21 cellular contexts compared by ENCODE assay signal in genomic region chr9:3261484-3261883, GRCh38.
DNase-seq lines count a peak whose midpoint lies in the region; ATAC-seq, FAIRE-seq and TF ChIP-seq lines count a peak whose summit lies in the region.
"Had no signal": no experiment of that assay in that cellular context is flagged by ENCODE, and none has a peak within 500 bp of the region (broad histone marks: within the 10 kb centered on the region; RNA-seq: fewer than 3 reads in every experiment).

No MANE protein-coding gene starts in this region.

- H4K20me1 ChIP-seq in PC-3 (ENCODE audit: low read length) = no peaks in the 10 kb centered on the region
- H4K20me1 ChIP-seq: BLaER1 treated with 17β-estradiol and CSF1 and Interleukin-3, amounts not matched to agents 10 nM and 100 nM had no signal

- FAIRE-seq in GM18507 (lab: Jason Lieb, UNC) = peak; percentile 9
- FAIRE-seq: H54 had no signal

- no peaks in the 10 kb centered on the region for H3K9me3 Mint-ChIP-seq in nephron progenitor cell
- H3K9me3 Mint-ChIP-seq: CD4-positive, alpha-beta memory T cell had no signal

- no peak overlapping the region for H2AFZ ChIP-seq in PC-3 (ENCODE audit: low read length)

- no TSS peak for BruUV-seq in PC-3 (replicated peaks; lab: Mats Ljungman, UMichigan)

- POLR2A ChIA-PET in PC-3 (lab: Charles Lee; ENCODE audit: unreplicated experiment) = no interaction called here

- H3K36me3 Mint-ChIP-seq in nephron progenitor cell (ENCODE audit: low read depth) = peaks cover 34% of the 10 kb centered on the region

- CTCF ChIA-PET in PC-3 (lab: Charles Lee) = no interaction called here

- no peak overlapping the region for H3K4me3 ChIP-seq in PC-3 (ENCODE audit: low read length)
- H3K4me3 ChIP-seq in epithelial cell of esophagus (ENCODE audit: low read length) = no peak overlapping the region
- H3K4me3 ChIP-seq in Peyer's patch = no peak overlapping the region
- H3K4me3 ChIP-seq: BLaER1 treated with 17β-estradiol and CSF1 and Interleukin-3, amounts not matched to agents 10 nM and 100 nM had no signal

- H3K27me3 ChIP-seq in PC-3 (ENCODE audit: low read length) = no peaks in the 10 kb centered on the region
- H3K27me3 ChIP-seq in Peyer's patch = no peaks in the 10 kb centered on the region
- H3K27me3 ChIP-seq: BLaER1 treated with 17β-estradiol and CSF1 and Interleukin-3, amounts not matched to agents 10 nM and 100 nM had no signal

- no peak overlapping the region for H3K4me3 Mint-ChIP-seq in nephron progenitor cell
- H3K4me3 Mint-ChIP-seq: CD4-positive, alpha-beta memory T cell had no signal

- peaks cover 23% of the 10 kb centered on the region for H3K4me1 Mint-ChIP-seq in nephron progenitor cell

- no peaks in the 10 kb centered on the region for H3K27me3 Mint-ChIP-seq in nephron progenitor cell (ENCODE audit: low read depth, poor library complexity)
- H3K27me3 Mint-ChIP-seq: CD4-positive, alpha-beta memory T cell had no signal

- DNase-seq in GM18507 (ENCODE audit: extremely low spot score, insufficient read length, low read depth) (no peak), PC-3 (peak; percentile 40), epithelial cell of esophagus (ENCODE audit: low read depth) (peak; percentile 1), nephron progenitor cell (no peak), cerebellar nuclear complex (lab: John Stamatoyannopoulos, UW) (no peak), hepatic stellate cell (ENCODE audit: low spot score) (no peak), Peyer's patch (no peak)
- DNase-seq: ACHN; Caco-2; CD4-positive, alpha-beta memory T cell; GDM1; Kasumi-1; NCI-H1694 treated with DMSO at 0.1 percent for 48 hours; NCI-H2081 treated with DMSO at 0.1 percent for 48 hours; NCI-H2171 treated with DMSO at 0.1 percent for 48 hours; NCI-H526; RPMI8226; SHP77; SW 1271 had no signal

- H3K27ac ChIP-seq in PC-3 (ENCODE audit: low read length) (no peak overlapping the region), Peyer's patch (no peak overlapping the region)
- H3K27ac ChIP-seq: BLaER1 treated with 17β-estradiol and CSF1 and Interleukin-3, amounts not matched to agents 10 nM and 100 nM had no signal

- no peak for TF ChIP-seq CTCF in PC-3 (conservative IDR thresholded peaks at IDR 0.05; ENCODE audit: low read depth, low read length)
- no peak for TF ChIP-seq CTCF in epithelial cell of esophagus (IDR thresholded peaks at IDR 0.05; ENCODE audit: insufficient read depth, low read depth, low read length, missing control alignments)
- no peak for TF ChIP-seq CTCF in nephron progenitor cell (IDR thresholded peaks at IDR 0.05)
- no peak for TF ChIP-seq CTCF in Peyer's patch (IDR thresholded peaks at IDR 0.05)

- no peak overlapping the region for H3K9ac ChIP-seq in PC-3 (ENCODE audit: low read length)
- H3K9ac ChIP-seq: BLaER1 treated with 17β-estradiol and CSF1 and Interleukin-3, amounts not matched to agents 10 nM and 100 nM had no signal

- H3K9me2 ChIP-seq in PC-3 (replicated peaks; ENCODE audit: low read length) = no peaks in the 10 kb centered on the region

- peak overlapping the region; percentile 64 for H3K27ac Mint-ChIP-seq in nephron progenitor cell
- H3K27ac Mint-ChIP-seq: CD4-positive, alpha-beta memory T cell had no signal

- H3K79me2 ChIP-seq in PC-3 (ENCODE audit: low read length) = no peaks in the 10 kb centered on the region

- intact Hi-C loops in PC-3 (cut with micrococcal nuclease) = no loop called here

- H3K4me1 ChIP-seq in PC-3 (ENCODE audit: insufficient read depth, low read length) = peaks cover 8% of the 10 kb centered on the region; the same call in 1 of the 2 replicates
- H3K4me1 ChIP-seq in Peyer's patch = no peaks in the 10 kb centered on the region
- H3K4me1 ChIP-seq: Caco-2 had no signal

- H3K36me3 ChIP-seq in PC-3 (ENCODE audit: low read depth, low read length) = no peaks in the 10 kb centered on the region
- H3K36me3 ChIP-seq in Peyer's patch = peaks cover 0 to 6% (median 0%) of the 10 kb centered on the region in 3 donors

- no peaks in the 10 kb centered on the region for H3K9me3 ChIP-seq in PC-3 (ENCODE audit: low read length)
- no peaks in the 10 kb centered on the region for H3K9me3 ChIP-seq in Peyer's patch
- H3K9me3 ChIP-seq: BLaER1 treated with 17β-estradiol and CSF1 and Interleukin-3, amounts not matched to agents 10 nM and 100 nM; Caco-2 had no signal

- no peak; the same call in 1 of the 2 replicates for ATAC-seq in PC-3

- no peak overlapping the region for H3K4me2 ChIP-seq in PC-3 (ENCODE audit: low read length)
- H3K4me2 ChIP-seq: BLaER1 treated with 17β-estradiol and CSF1 and Interleukin-3, amounts not matched to agents 10 nM and 100 nM had no signal

- H3F3A ChIP-seq in PC-3 (ENCODE audit: low read length, unreplicated experiment) = no peaks in the 10 kb centered on the region

- TF ChIP-seq POLR2A in Peyer's patch (IDR thresholded peaks at IDR 0.05) = no peak

Comparison
In these comparisons a context has a peak if more than half of its experiments do, and no peak if none do; other contexts are left out.
1. DNase-seq: peak in PC-3 (single experiment) and epithelial cell of esophagus (single experiment); none in GM18507 (single experiment), nephron progenitor cell (single experiment), cerebellar nuclear complex (0 of 2), hepatic stellate cell (single experiment) and Peyer's patch (0 of 3).